ENCODE assay signal across 7 cellular contexts in genomic region chr12:47905313-47905730, GRCh38. TPM values are rescaled to one million over a fixed set of nuclear protein-coding genes. Genes with fewer than 3 reads are reported as not detected.
DNase-seq lines count a peak whose midpoint lies in the region; ATAC-seq and TF ChIP-seq lines count a peak whose summit lies in the region.

No MANE protein-coding gene starts in this region.

- peak; percentile 47 for DNase-seq in GM10266 (ENCODE audit: extremely low spot score)
- peak; percentile 89 for DNase-seq in NCI-H1105 treated with DMSO at 0.1 percent for 48 hours (lab: John Stamatoyannopoulos, UW)
- no peak for DNase-seq in brain microvascular endothelial cell
- DNase-seq in left colon: peak; percentile 83 to 88
- no peak for DNase-seq in RKO (ENCODE audit: low spot score)

- H3K36me3 ChIP-seq in brain microvascular endothelial cell (replicated peaks): no peaks in the 10 kb centered on the region
- no peaks in the 10 kb centered on the region for H3K36me3 ChIP-seq in stomach smooth muscle (ENCODE audit: control insufficient read depth in 2 of 2, insufficient read depth in 2 of 2, low read length in 2 of 2)

- peak; percentile 30 for ATAC-seq in GM21737 (IDR thresholded peaks at IDR 0.05; ENCODE audit: unreplicated experiment)
- peak; percentile 49 for ATAC-seq in left colon

- H3K27ac ChIP-seq in brain microvascular endothelial cell (no peak overlapping the region), stomach smooth muscle (ENCODE audit: low read length) (no peak overlapping the region)

- intact Hi-C loops in left colon (cut with DNase I, micrococcal nuclease): loop anchor here in 1 of 2 donors (10.0 kb wide), 1 partner anchor 49 kb away; no protein-coding TSS in a partner anchor

- H3K27me3 ChIP-seq in brain microvascular endothelial cell (replicated peaks) (peaks cover 6% of the 10 kb centered on the region), stomach smooth muscle (ENCODE audit: control insufficient read depth in 1 of 2, insufficient read depth in 2 of 2, low read length in 2 of 2) (peaks cover 13 to 19% of the 10 kb centered on the region in 2 donors)

- H3K4me3 ChIP-seq in brain microvascular endothelial cell (ENCODE audit: low read depth, low read length): peak overlapping the region; percentile 82
- peak overlapping the region; percentile 59 to 78 for H3K4me3 ChIP-seq in stomach smooth muscle (ENCODE audit: low read length in 2 of 2)

- in situ Hi-C loops in brain microvascular endothelial cell (cut with HindIII; ENCODE audit: low pct_ligation_motif_present, low sequenced_read_pairs): no loop called here

- peak; percentile 60 for TF ChIP-seq CTCF in GM10266 (IDR thresholded peaks at IDR 0.05; ENCODE audit: control insufficient read depth, insufficient read depth, low read depth, missing control alignments)
- peak; percentile 56 for TF ChIP-seq CTCF in brain microvascular endothelial cell (IDR thresholded peaks at IDR 0.05; ENCODE audit: low read depth, low read length, missing control alignments)

- no peaks in the 10 kb centered on the region for H3K9me3 ChIP-seq in stomach smooth muscle (ENCODE audit: control insufficient read depth in 2 of 2, low read length in 2 of 2)

- H3K9ac ChIP-seq in stomach smooth muscle (ENCODE audit: low read length in 2 of 2): peak overlapping the region; percentile 19 to 51

- H3K4me1 ChIP-seq in stomach smooth muscle (ENCODE audit: control insufficient read depth, insufficient read depth, low read length): peaks cover 21% of the 10 kb centered on the region

RNA-seq across cellular contexts. Expression of gene VDR, which starts 0.5 kb away (rescaled TPM):
- 100 to 1,000 TPM; 143 to 154 TPM for total RNA-seq in left colon

RNA-seq across cellular contexts. Expression of gene TMEM106C, which starts 58.1 kb away (rescaled TPM):
- 100 to 1,000 TPM; 166 to 180 TPM for total RNA-seq in left colon

Comparison
In these comparisons a context has a peak if more than half of its experiments do, and no peak if none do; other contexts are left out.
1. DNase-seq: peak in GM10266 (single experiment), NCI-H1105 treated with DMSO at 0.1 percent for 48 hours (single experiment) and left colon (2 of 2); none in brain microvascular endothelial cell (single experiment) and RKO (single experiment).